ENCODE assay signal across 1 cellular context in the genomic region with DNA sequence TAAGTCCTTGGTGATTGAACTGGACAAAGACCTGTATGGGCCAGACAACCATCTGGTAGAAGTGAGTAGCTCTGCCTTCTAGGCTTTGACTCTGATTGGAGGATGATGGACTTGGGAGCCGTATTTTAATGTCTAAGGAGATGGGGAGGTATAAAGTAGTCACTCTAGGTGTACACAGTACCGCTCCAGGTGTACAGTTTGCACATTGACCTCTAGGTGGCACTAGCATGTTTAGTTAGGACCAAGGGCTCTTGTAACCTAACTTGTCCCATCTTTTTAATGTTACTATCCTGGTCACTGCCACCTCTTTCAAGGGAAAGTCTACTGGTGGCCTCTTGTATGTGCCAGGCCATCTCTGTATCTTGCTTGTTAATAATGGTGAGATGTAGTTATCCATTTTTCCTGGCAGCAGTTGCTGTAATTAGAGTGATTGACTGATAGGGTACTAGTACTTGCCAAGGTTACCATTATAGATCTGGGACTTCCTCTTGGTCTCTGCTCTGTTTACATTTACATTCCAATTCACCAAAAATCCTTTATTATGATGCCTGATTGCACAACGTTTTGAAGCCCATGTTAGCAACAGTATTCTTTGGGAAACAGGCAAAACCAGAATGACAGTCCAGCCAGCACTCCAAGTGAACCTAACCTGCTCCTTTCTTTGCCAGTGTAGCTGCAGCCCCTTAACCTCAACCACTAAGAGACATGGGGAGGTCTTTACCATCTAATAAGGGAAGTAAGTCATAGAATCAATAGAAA.
TF ChIP-seq lines count a peak whose summit lies in the region.

No MANE protein-coding gene starts in this region.

TF ChIP-seq in H1, 55 proteins besides CTCF, POLR2A, EP300 and RAD21:
- no peak for TF ChIP-seq HDAC6 (IDR thresholded peaks at IDR 0.05; ENCODE audit: low read depth, low read length)
- TF ChIP-seq EGR1 (IDR thresholded peaks at IDR 0.05; ENCODE audit: borderline replicate concordance, low read depth, low read length) = no peak
- TF ChIP-seq SIN3A (conservative IDR thresholded peaks at IDR 0.05 in 1 of 2, IDR thresholded peaks at IDR 0.05 in 1 of 2; ENCODE audit: low read depth in 1 of 2, low read length in 2 of 2) = no peak
- TF ChIP-seq TCF12 (IDR thresholded peaks at IDR 0.05; ENCODE audit: low read depth, low read length) = no peak
- no peak for TF ChIP-seq KDM5A (IDR thresholded peaks at IDR 0.05; ENCODE audit: low read length)
TF ChIP-seq in H1: peak in this region for 0.
